ENCODE assay signal across 8 cellular contexts in the genomic region with DNA sequence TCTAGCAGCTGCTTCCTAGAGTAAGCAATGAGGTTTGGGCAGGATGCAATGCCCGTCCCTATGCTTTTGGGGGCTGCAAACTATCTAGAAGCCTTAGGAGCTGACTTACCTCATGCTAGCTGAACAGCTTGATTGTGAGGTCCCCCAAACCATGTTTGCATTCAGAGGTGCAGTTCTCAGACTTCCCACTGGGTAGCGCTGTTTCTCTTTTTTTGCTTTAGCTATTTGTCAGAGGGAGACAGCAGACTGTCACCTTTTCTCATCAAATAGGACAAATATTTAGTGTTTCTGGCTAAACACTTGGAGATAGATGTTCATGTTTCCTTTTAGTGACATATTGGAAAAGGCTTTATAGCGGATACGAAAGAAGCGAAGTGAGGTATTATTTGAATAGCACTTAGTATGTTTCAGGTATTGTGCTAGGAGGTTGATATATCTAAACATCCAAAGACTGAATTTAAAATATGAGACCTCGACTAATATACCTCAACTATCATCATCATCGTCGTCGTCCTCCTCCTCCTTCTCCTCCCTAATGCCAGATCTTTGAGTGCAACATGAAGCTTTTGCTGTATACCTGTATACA. TPM values are rescaled to one million over a fixed set of nuclear protein-coding genes. Genes with fewer than 3 reads are reported as not detected.
DNase-seq lines count a peak whose midpoint lies in the region; ATAC-seq, FAIRE-seq and TF ChIP-seq lines count a peak whose summit lies in the region.

No MANE protein-coding gene starts in this region.

- H3K4me3 ChIP-seq in A673 (ENCODE audit: low read depth, low read length, poor library complexity, severe bottlenecking) (no peak overlapping the region), bronchial epithelial cell (ENCODE audit: low read depth, low read length) (no peak overlapping the region)

- POLR2A ChIA-PET in A673 (lab: Charles Lee; ENCODE audit: low non-redundant PET), result no interaction called here

- BruUV-seq in A673 (replicated peaks; lab: Mats Ljungman, UMichigan), result no TSS peak

- intact Hi-C loops in A673 (cut with micrococcal nuclease; ENCODE audit: unreplicated experiment), result loop anchor here (1.0 to 5.0 kb wide), 4 partner anchors 196 to 961 kb away; partner anchors contain the start of gene MSMO1

- peak; percentile 89 for TF ChIP-seq CTCF in A673 (conservative IDR thresholded peaks at IDR 0.05; ENCODE audit: low read depth, low read length)
- TF ChIP-seq CTCF in VCaP (conservative IDR thresholded peaks at IDR 0.05), result peak; percentile 94
- peak; percentile 82 for TF ChIP-seq CTCF in bronchial epithelial cell (IDR thresholded peaks at IDR 0.05; ENCODE audit: insufficient read depth, low read length, severe bottlenecking)

- H3K36me3 ChIP-seq in A673 (ENCODE audit: insufficient read depth, low read length, poor library complexity, severe bottlenecking) (no peaks in the 10 kb centered on the region), bronchial epithelial cell (ENCODE audit: control insufficient read depth, insufficient read depth, low read length) (no peaks in the 10 kb centered on the region)

- CTCF ChIA-PET in A673 (lab: Charles Lee), result interaction anchor here (0.6 to 1.1 kb wide), 9 partner anchors 9 to 960 kb away, joined by 3 to 5 read pairs (median 4); partner anchors contain the start of gene TMEM192

- DNase-seq in A673 (ENCODE audit: low spot score) (peak; percentile 77), NCI-H2081 (lab: John Stamatoyannopoulos, UW) (peak; percentile 41 to 66), bronchial epithelial cell (ENCODE audit: low read depth) (peak; percentile 63), kidney glomerular epithelial cell (lab: John Stamatoyannopoulos, UW) (peak; percentile 49)
- DNase-seq in stimulated activated CD4-positive, alpha-beta T cell treated with anti-CD3 and anti-CD28 coated beads, Interleukin-4, amount 100 ng/mL, for 24 hours, result peak; percentile 84

- H3K27me3 ChIP-seq in A673 (replicated peaks; ENCODE audit: insufficient read depth, low read depth, low read length, poor library complexity) (no peaks in the 10 kb centered on the region), bronchial epithelial cell (ENCODE audit: control insufficient read depth, insufficient read depth, low read length) (no peaks in the 10 kb centered on the region)

- H3K27ac ChIP-seq in A673 (ENCODE audit: low read depth, low read length, poor library complexity, severe bottlenecking) (no peak overlapping the region), VCaP (no peak overlapping the region)

- H3K9me3 ChIP-seq in A673 (ENCODE audit: low read depth, low read length, poor library complexity, severe bottlenecking), result no peaks in the 10 kb centered on the region

- no peaks in the 10 kb centered on the region for H3K4me1 ChIP-seq in A673 (ENCODE audit: insufficient read depth, low read length, poor library complexity, severe bottlenecking)

- FAIRE-seq in bronchial epithelial cell (lab: Jason Lieb, UNC), result no peak

- ATAC-seq in GM18508 (IDR thresholded peaks at IDR 0.05; ENCODE audit: insufficient read depth, unreplicated experiment) (peak; percentile 72), HG02981 (IDR thresholded peaks at IDR 0.05; ENCODE audit: unreplicated experiment) (peak; percentile 79)

RNA-seq across cellular contexts. Expression of gene TMEM192, which starts 18.7 kb away (rescaled TPM):
- 9.9 and 13.6 TPM in 2 replicates for total RNA-seq in A673 (2021)
- total RNA-seq in bronchial epithelial cell, result 10.8 and 12.9 TPM in 2 replicates
